Comparison of ENCODE assay signal across 2 cellular contexts in the genomic region with DNA sequence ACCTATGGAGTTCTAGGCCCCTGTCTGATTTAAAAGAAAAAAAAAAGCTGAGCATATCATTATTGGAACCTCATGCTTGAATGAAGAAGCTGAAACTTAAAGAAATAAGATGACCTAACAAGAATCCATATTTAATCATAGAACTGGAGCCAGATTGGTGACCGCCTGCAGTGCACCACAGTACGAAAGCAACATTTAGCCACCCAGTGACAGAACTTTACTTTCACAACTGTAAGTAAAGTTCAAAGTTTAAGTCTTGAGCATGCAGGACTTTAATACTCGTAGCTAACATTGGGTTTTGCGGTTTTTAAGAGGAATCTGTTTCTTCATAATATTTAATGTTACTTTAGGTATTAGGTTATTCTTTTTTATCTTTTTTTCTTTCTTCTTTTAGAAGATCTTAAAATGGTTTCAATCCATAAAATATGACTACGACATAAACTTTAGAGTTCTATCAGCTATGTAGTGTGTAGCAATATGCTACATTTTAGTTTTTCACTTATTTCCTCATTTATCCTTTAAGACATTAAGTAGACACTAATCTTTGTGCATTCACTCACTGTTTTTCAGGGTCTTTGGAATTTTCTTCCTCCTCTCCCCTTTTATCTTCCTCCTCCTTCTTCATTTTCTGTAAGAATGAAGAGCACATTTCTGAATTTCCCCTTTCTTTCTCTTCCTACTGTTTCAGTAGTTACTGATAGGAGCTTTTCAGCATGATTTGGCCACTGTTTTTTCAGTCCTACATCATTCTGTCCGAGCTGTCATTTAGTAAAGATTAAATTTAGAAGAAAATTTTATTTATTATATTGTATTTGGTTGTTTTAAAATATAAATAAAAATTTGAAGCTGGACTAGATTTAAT.
TF ChIP-seq lines count a peak whose summit lies in the region.

No MANE protein-coding gene starts in this region.

TF ChIP-seq in A549, 52 proteins besides CTCF, POLR2A, EP300 and RAD21:
- TF ChIP-seq CEBPB (IDR thresholded peaks at IDR 0.05) (no peak), RNF2 (IDR thresholded peaks at IDR 0.05; ENCODE audit: borderline replicate concordance, low read depth) (no peak), ZSCAN20 (CRISPR knock-in tag; IDR thresholded peaks at IDR 0.05) (no peak), TFCP2L1 (CRISPR knock-in tag; IDR thresholded peaks at IDR 0.05) (no peak), RARB (CRISPR knock-in tag; IDR thresholded peaks at IDR 0.05) (no peak), ESRRA (IDR thresholded peaks at IDR 0.05; ENCODE audit: borderline replicate concordance, low read length) (no peak), HOXB13 (CRISPR knock-in tag; IDR thresholded peaks at IDR 0.05; ENCODE audit: low read depth) (no peak), FOSL2 (IDR thresholded peaks at IDR 0.05) (no peak), FOSL2 (CRISPR knock-in tag; IDR thresholded peaks at IDR 0.05) (no peak), EHF (CRISPR knock-in tag; IDR thresholded peaks at IDR 0.05) (no peak)
- TF ChIP-seq, protein P1, sequence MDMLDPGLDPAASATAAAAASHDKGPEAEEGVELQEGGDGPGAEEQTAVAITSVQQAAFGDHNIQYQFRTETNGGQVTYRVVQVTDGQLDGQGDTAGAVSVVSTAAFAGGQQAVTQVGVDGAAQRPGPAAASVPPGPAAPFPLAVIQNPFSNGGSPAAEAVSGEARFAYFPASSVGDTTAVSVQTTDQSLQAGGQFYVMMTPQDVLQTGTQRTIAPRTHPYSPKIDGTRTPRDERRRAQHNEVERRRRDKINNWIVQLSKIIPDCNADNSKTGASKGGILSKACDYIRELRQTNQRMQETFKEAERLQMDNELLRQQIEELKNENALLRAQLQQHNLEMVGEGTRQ (IDR thresholded peaks at IDR 0.05): no peak
- TF ChIP-seq, protein P2, sequence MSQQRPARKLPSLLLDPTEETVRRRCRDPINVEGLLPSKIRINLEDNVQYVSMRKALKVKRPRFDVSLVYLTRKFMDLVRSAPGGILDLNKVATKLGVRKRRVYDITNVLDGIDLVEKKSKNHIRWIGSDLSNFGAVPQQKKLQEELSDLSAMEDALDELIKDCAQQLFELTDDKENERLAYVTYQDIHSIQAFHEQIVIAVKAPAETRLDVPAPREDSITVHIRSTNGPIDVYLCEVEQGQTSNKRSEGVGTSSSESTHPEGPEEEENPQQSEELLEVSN (IDR thresholded peaks at IDR 0.05; ENCODE audit: borderline replicate concordance, low read depth): no peak
- TF ChIP-seq, protein P3, sequence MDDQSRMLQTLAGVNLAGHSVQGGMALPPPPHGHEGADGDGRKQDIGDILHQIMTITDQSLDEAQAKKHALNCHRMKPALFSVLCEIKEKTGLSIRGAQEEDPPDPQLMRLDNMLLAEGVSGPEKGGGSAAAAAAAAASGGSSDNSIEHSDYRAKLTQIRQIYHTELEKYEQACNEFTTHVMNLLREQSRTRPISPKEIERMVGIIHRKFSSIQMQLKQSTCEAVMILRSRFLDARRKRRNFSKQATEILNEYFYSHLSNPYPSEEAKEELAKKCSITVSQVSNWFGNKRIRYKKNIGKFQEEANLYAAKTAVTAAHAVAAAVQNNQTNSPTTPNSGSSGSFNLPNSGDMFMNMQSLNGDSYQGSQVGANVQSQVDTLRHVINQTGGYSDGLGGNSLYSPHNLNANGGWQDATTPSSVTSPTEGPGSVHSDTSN (IDR thresholded peaks at IDR 0.05): no peak

TF ChIP-seq in GM23338, 12 proteins besides CTCF, POLR2A, EP300 and RAD21:
- TF ChIP-seq, protein P4, sequence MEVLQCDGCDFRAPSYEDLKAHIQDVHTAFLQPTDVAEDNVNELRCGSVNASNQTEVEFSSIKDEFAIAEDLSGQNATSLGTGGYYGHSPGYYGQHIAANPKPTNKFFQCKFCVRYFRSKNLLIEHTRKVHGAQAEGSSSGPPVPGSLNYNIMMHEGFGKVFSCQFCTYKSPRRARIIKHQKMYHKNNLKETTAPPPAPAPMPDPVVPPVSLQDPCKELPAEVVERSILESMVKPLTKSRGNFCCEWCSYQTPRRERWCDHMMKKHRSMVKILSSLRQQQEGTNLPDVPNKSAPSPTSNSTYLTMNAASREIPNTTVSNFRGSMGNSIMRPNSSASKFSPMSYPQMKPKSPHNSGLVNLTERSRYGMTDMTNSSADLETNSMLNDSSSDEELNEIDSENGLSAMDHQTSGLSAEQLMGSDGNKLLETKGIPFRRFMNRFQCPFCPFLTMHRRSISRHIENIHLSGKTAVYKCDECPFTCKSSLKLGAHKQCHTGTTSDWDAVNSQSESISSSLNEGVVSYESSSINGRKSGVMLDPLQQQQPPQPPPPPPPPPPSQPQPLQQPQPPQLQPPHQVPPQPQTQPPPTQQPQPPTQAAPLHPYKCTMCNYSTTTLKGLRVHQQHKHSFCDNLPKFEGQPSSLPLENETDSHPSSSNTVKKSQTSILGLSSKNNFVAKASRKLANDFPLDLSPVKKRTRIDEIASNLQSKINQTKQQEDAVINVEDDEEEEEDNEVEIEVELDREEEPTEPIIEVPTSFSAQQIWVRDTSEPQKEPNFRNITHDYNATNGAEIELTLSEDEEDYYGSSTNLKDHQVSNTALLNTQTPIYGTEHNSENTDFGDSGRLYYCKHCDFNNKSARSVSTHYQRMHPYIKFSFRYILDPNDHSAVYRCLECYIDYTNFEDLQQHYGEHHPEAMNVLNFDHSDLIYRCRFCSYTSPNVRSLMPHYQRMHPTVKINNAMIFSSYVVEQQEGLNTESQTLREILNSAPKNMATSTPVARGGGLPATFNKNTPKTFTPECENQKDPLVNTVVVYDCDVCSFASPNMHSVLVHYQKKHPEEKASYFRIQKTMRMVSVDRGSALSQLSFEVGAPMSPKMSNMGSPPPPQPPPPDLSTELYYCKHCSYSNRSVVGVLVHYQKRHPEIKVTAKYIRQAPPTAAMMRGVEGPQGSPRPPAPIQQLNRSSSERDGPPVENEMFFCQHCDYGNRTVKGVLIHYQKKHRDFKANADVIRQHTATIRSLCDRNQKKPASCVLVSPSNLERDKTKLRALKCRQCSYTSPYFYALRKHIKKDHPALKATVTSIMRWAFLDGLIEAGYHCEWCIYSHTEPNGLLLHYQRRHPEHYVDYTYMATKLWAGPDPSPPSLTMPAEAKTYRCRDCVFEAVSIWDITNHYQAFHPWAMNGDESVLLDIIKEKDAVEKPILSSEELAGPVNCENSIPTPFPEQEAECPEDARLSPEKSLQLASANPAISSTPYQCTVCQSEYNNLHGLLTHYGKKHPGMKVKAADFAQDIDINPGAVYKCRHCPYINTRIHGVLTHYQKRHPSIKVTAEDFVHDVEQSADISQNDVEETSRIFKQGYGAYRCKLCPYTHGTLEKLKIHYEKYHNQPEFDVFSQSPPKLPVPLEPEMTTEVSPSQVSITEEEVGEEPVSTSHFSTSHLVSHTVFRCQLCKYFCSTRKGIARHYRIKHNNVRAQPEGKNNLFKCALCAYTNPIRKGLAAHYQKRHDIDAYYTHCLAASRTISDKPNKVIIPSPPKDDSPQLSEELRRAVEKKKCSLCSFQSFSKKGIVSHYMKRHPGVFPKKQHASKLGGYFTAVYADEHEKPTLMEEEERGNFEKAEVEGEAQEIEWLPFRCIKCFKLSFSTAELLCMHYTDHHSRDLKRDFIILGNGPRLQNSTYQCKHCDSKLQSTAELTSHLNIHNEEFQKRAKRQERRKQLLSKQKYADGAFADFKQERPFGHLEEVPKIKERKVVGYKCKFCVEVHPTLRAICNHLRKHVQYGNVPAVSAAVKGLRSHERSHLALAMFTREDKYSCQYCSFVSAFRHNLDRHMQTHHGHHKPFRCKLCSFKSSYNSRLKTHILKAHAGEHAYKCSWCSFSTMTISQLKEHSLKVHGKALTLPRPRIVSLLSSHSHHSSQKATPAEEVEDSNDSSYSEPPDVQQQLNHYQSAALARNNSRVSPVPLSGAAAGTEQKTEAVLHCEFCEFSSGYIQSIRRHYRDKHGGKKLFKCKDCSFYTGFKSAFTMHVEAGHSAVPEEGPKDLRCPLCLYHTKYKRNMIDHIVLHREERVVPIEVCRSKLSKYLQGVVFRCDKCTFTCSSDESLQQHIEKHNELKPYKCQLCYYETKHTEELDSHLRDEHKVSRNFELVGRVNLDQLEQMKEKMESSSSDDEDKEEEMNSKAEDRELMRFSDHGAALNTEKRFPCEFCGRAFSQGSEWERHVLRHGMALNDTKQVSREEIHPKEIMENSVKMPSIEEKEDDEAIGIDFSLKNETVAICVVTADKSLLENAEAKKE (CRISPR knock-in tag; IDR thresholded peaks at IDR 0.05): no peak
- TF ChIP-seq ZNF114 (CRISPR knock-in tag; IDR thresholded peaks at IDR 0.05): no peak
- no peak for TF ChIP-seq NANOG (IDR thresholded peaks at IDR 0.05; ENCODE audit: borderline replicate concordance)
